Comparison of ENCODE assay signal across 8 cellular contexts in the genomic region with DNA sequence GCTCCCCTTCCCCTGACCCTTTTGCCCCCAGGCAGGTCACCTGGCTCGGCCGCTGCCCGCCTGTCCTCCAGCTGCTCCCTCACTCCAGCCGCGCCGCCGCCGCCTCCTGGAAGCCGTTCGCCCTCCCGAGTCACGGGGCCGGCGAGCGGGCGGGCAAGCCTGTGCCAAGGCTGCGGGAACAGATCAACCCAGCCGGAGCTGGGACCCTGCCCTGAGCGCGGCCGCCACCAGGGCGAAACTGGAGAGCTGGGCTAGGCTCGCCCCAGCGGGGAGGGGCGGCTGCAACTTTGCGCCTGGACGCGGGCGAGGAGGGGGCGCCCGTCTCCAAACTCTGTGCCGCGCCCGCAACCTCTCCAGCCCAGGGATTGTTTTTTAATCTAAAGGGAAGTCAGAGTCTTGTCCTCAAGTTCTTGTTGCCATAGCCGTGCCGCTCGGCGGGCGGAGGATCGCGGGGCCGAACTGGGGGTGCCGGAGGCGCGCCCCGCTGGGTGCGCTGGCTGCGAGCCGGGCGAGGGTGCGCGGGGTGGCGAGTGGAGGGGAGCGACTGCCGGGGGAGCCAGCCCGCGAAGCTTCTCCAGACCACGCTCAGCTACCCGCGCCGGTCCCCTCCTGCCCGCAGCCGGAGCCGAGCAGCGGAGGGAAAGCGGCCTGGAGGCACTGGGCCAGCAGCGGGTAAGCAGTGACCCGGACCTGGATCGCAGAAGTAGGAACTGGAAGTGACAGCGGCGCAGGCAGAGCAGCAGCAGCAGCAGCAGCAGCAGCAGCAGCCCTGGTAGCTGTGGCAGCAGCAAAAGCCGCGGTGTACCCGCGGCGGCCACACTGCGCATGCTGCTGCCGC. TPM values are rescaled to one million over a fixed set of nuclear protein-coding genes. Genes with fewer than 3 reads are reported as not detected.
DNase-seq lines count a peak whose midpoint lies in the region; ATAC-seq and TF ChIP-seq lines count a peak whose summit lies in the region.

No MANE protein-coding gene starts in this region.

- no peaks in the 10 kb centered on the region for H3K9me1 ChIP-seq in IMR-90 (ENCODE audit: insufficient read depth, low read length)

- no peak for TF ChIP-seq POLR2A in IMR-90 (IDR thresholded peaks at IDR 0.05; ENCODE audit: low read depth, low read length)

- H2AFZ ChIP-seq in IMR-90 (replicated peaks; ENCODE audit: low read length, poor library complexity) = peak overlapping the region; percentile 88

- H4K5ac ChIP-seq in IMR-90 (ENCODE audit: low read depth, low read length) = peak overlapping the region; percentile 12

- no peak for TF ChIP-seq CTCF in IMR-90 (conservative IDR thresholded peaks at IDR 0.05; ENCODE audit: low read depth, low read length)

- H3K4me2 ChIP-seq in IMR-90 (ENCODE audit: low read depth, low read length) = peak overlapping the region; percentile 91

- CTCF ChIA-PET in IMR-90 (lab: Yijun Ruan, JAX) = interaction anchor here (0.6 kb wide), 1 partner anchor 19 kb away, joined by 4 read pairs; no protein-coding TSS in a partner anchor

- intact Hi-C loops in IMR-90 (cut with micrococcal nuclease) = loop anchor here (2.0 to 5.0 kb wide), 2 partner anchors 49 to 145 kb away; no protein-coding TSS in a partner anchor

- POLR2A ChIA-PET in IMR-90 (lab: Charles Lee; ENCODE audit: unreplicated experiment) = interaction anchor here (0.5 kb wide), 1 partner anchor 30 kb away, joined by 10 read pairs; no protein-coding TSS in a partner anchor

- H2AK9ac ChIP-seq in IMR-90 (replicated peaks; ENCODE audit: low read depth, low read length, poor library complexity) = peak overlapping the region; percentile 48

- no peak overlapping the region for H4K91ac ChIP-seq in IMR-90 (ENCODE audit: insufficient read depth, low read depth, low read length)

- no peaks in the 10 kb centered on the region for H3K36me3 ChIP-seq in IMR-90 (ENCODE audit: control insufficient read depth, insufficient read depth, low read length)
- no peaks in the 10 kb centered on the region for H3K36me3 ChIP-seq in rectal smooth muscle tissue (ENCODE audit: control insufficient read depth, insufficient read depth, low read length)

- H2BK120ac ChIP-seq in IMR-90 (ENCODE audit: low read depth, low read length) = peak overlapping the region; percentile 21

- H3K18ac ChIP-seq in IMR-90 (ENCODE audit: low read depth, low read length) = no peak overlapping the region; the same call in 1 of the 2 replicates

- H4K8ac ChIP-seq in IMR-90 (ENCODE audit: low read depth in 2 of 2, low read length in 2 of 2) = peak overlapping the region in 1 of 2 experiments; percentile 50; a peak in 1 of 4 replicates

- no peaks in the 10 kb centered on the region for H3K9me3 ChIP-seq in IMR-90 (ENCODE audit: control insufficient read depth, insufficient read depth, low read length)

- H3K4me3 ChIP-seq in IMR-90 (ENCODE audit: insufficient read depth, low read depth, low read length) = peak overlapping the region; percentile 52
- peak overlapping the region; percentile 64 for H3K4me3 ChIP-seq in rectal smooth muscle tissue (ENCODE audit: low read length)

- in situ Hi-C loops in IMR-90 (cut with MboI; ENCODE audit: low sequenced_read_pairs) = loop anchor here (10.0 kb wide), 1 partner anchor 63 kb away; no protein-coding TSS in a partner anchor

- H3K79me1 ChIP-seq in IMR-90 (ENCODE audit: low read depth in 1 of 2, low read length in 2 of 2) = no peaks in the 10 kb centered on the region

- no peak overlapping the region for H3K23ac ChIP-seq in IMR-90 (ENCODE audit: low read depth, low read length)

- DNase-seq in GDM1 (lab: John Stamatoyannopoulos, UW) (peak; percentile 35), IMR-90 (peak; percentile 37), SKM-1 (lab: John Stamatoyannopoulos, UW; ENCODE audit: unreplicated experiment) (peak; percentile 6), anterior cingulate cortex (lab: John Stamatoyannopoulos, UW) (peak in 54 of 58 donors; percentile 1 to 67 (median 33)), hepatic stellate cell (ENCODE audit: low spot score) (peak; percentile 55), SW 1271 (lab: John Stamatoyannopoulos, UW) (no peak)

- H4K20me1 ChIP-seq in IMR-90 (ENCODE audit: insufficient read depth, low read length) = no peaks in the 10 kb centered on the region; the same call in 1 of the 2 replicates

- peak overlapping the region; percentile 57 for H2BK5ac ChIP-seq in IMR-90 (ENCODE audit: low read depth, low read length, poor library complexity, severe bottlenecking)

- H3K27ac ChIP-seq in IMR-90 (ENCODE audit: insufficient read depth, low read length) = peak overlapping the region; percentile 50
- H3K27ac ChIP-seq in rectal smooth muscle tissue (ENCODE audit: low read depth, low read length) = peak overlapping the region; percentile 78

- peak overlapping the region; percentile 38; the same call in 1 of the 2 replicates for H3K14ac ChIP-seq in IMR-90 (replicated peaks; ENCODE audit: low read depth, low read length)

- peak overlapping the region; percentile 62 for H3K9ac ChIP-seq in IMR-90 (ENCODE audit: low read depth, low read length)
- no peak overlapping the region for H3K9ac ChIP-seq in rectal smooth muscle tissue (ENCODE audit: low read length)

- peak; percentile 68 for ATAC-seq in GM21619 (IDR thresholded peaks at IDR 0.05; ENCODE audit: unreplicated experiment)
- peak; percentile 68 for ATAC-seq in IMR-90 (ENCODE audit: low read depth)

- 0 out of 2 replicates have a peak overlapping the region, but pooled peaks have one; percentile 3 for H3K56ac ChIP-seq in IMR-90 (ENCODE audit: extremely low read depth, insufficient read depth, low read length)

- dilution Hi-C loops in IMR-90 (cut with HindIII; ENCODE audit: low sequenced_read_pairs, unreplicated experiment) = no loop called here

- H2BK15ac ChIP-seq in IMR-90 (ENCODE audit: low read depth, low read length) = no peak overlapping the region

- no peaks in the 10 kb centered on the region for H3K27me3 ChIP-seq in IMR-90 (ENCODE audit: control insufficient read depth, insufficient read depth, low read length)
- H3K27me3 ChIP-seq in rectal smooth muscle tissue (ENCODE audit: control insufficient read depth, insufficient read depth, low read length) = no peaks in the 10 kb centered on the region

- TF ChIP-seq RAD21 in IMR-90 (IDR thresholded peaks at IDR 0.05; ENCODE audit: low read length) = no peak

- peak overlapping the region; percentile 59 for H3K4ac ChIP-seq in IMR-90 (ENCODE audit: low read depth, low read length)

- H3K4me1 ChIP-seq in IMR-90 (ENCODE audit: control insufficient read depth, insufficient read depth, low read length) = peaks cover 3% of the 10 kb centered on the region
- H3K4me1 ChIP-seq in rectal smooth muscle tissue (ENCODE audit: control insufficient read depth, insufficient read depth, low read length) = no peaks in the 10 kb centered on the region

- BruUV-seq in IMR-90 (replicated peaks; lab: Mats Ljungman, UMichigan) = no TSS peak

- H2BK20ac ChIP-seq in IMR-90 (ENCODE audit: low read depth, low read length) = no peak overlapping the region

- WGBS in IMR-90 (ENCODE audit: extremely low coverage in 2 of 2, insufficient read length in 1 of 2), 2 experiments = 32% methylated on average over 27 of the region's 78 CpGs; no CpG with 5 or more reads in 1 of the 2 experiments

- H2AK5ac ChIP-seq in IMR-90 (ENCODE audit: low read depth, low read length) = no peak overlapping the region

TF ChIP-seq in IMR-90, 13 proteins besides CTCF, POLR2A, EP300 and RAD21:
- TF ChIP-seq MAFK (IDR thresholded peaks at IDR 0.05; ENCODE audit: low read depth, low read length) (no peak), MAZ (IDR thresholded peaks at IDR 0.05; ENCODE audit: borderline replicate concordance, low read depth, low read length) (no peak), CHD1 (IDR thresholded peaks at IDR 0.05; ENCODE audit: low read depth, low read length) (no peak), BHLHE40 (IDR thresholded peaks at IDR 0.05; ENCODE audit: low read depth, low read length) (no peak), RCOR1 (IDR thresholded peaks at IDR 0.05; ENCODE audit: insufficient replicate concordance, low read length) (no peak), MXI1 (IDR thresholded peaks at IDR 0.05; ENCODE audit: borderline replicate concordance, low read depth, low read length) (no peak), RFX5 (IDR thresholded peaks at IDR 0.05; ENCODE audit: low read depth, low read length) (no peak), FOS (IDR thresholded peaks at IDR 0.05; ENCODE audit: low read depth, low read length) (no peak), SMC3 (IDR thresholded peaks at IDR 0.05; ENCODE audit: low read depth, low read length) (no peak), NFE2L2 (IDR thresholded peaks at IDR 0.05; ENCODE audit: low read depth, low read length) (no peak), CEBPB (IDR thresholded peaks at IDR 0.05; ENCODE audit: low read depth, low read length) (no peak)
- TF ChIP-seq, protein P1, sequence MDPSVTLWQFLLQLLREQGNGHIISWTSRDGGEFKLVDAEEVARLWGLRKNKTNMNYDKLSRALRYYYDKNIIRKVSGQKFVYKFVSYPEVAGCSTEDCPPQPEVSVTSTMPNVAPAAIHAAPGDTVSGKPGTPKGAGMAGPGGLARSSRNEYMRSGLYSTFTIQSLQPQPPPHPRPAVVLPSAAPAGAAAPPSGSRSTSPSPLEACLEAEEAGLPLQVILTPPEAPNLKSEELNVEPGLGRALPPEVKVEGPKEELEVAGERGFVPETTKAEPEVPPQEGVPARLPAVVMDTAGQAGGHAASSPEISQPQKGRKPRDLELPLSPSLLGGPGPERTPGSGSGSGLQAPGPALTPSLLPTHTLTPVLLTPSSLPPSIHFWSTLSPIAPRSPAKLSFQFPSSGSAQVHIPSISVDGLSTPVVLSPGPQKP (IDR thresholded peaks at IDR 0.05; ENCODE audit: borderline replicate concordance, low read depth, low read length) = no peak
- TF ChIP-seq, protein P2, sequence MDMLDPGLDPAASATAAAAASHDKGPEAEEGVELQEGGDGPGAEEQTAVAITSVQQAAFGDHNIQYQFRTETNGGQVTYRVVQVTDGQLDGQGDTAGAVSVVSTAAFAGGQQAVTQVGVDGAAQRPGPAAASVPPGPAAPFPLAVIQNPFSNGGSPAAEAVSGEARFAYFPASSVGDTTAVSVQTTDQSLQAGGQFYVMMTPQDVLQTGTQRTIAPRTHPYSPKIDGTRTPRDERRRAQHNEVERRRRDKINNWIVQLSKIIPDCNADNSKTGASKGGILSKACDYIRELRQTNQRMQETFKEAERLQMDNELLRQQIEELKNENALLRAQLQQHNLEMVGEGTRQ (IDR thresholded peaks at IDR 0.05; ENCODE audit: low read depth, low read length) = no peak

RNA-seq across cellular contexts. Expression of gene ARHGEF6, which starts 13.4 kb away (rescaled TPM):
- total RNA-seq in IMR-90 (2012; rRNA removed) = 2.7 and 3.1 TPM in 2 replicates
- 1.5 and 2.1 TPM in 2 replicates for polyA plus RNA-seq in IMR-90 (2012; rRNA removed)
- 0.66 and 0.74 TPM in 2 replicates for polyA plus RNA-seq in IMR-90 (2012; cell fraction: cytosol; rRNA removed)
- polyA plus RNA-seq in IMR-90 (2012; cell fraction: nucleus; rRNA removed; ENCODE audit: low replicate concordance) = 0.55 and 3.5 TPM in 2 replicates

Comparison
In these comparisons a context has a peak if more than half of its experiments do, and no peak if none do; other contexts are left out.
1. DNase-seq: peak in GDM1 (single experiment), IMR-90 (single experiment), SKM-1 (single experiment), anterior cingulate cortex (54 of 58) and hepatic stellate cell (single experiment); none in SW 1271 (0 of 2).